9 cellular contexts compared by ENCODE assay signal in the genomic region with DNA sequence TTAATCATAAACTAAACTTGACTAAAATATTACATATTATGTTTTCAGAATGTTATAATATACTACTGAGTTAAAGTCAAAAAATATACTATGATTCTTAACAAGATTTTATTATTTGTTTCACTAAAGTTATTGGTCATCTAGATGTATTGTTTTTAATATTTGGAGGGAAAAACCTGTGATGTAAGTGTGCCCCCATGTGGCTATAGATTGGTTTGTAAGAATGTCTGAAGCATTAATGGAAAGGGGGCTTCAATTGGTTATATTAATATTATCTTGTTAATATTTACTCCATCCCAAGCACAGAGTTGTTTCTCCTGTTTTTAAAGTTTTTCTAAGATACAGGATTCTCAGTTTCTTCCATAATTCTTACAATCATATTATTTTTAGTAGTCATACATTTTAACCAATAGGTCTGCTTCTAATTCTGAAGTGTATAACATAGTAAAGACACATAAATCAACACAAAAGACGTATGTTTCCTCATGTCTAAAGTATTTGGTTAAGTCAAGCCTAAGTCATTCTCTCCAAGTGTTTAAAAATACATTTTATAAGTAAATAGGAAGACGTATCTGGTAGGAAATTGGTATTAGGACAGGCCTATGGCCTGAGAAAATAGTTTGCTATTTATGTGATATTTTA. TPM values are rescaled to one million over a fixed set of nuclear protein-coding genes. Genes with fewer than 3 reads are reported as not detected.
DNase-seq lines count a peak whose midpoint lies in the region; ATAC-seq and TF ChIP-seq lines count a peak whose summit lies in the region.
"Had no signal": no experiment of that assay in that cellular context is flagged by ENCODE, and none has a peak within 500 bp of the region (broad histone marks: within the 10 kb centered on the region; RNA-seq: fewer than 3 reads in every experiment).

No MANE protein-coding gene starts in this region.

- peak; percentile 44 for TF ChIP-seq CTCF in astrocyte of the spinal cord (IDR thresholded peaks at IDR 0.05; ENCODE audit: low read depth, low read length)
- TF ChIP-seq CTCF in mesothelial cell of epicardium (IDR thresholded peaks at IDR 0.05; ENCODE audit: unreplicated experiment), result peak; percentile 21

- no peaks in the 10 kb centered on the region for H3K27me3 Mint-ChIP-seq in mesothelial cell of epicardium (ENCODE audit: low read depth)
- H3K27me3 Mint-ChIP-seq: IgD-negative memory B cell had no signal

- H3K4me3 Mint-ChIP-seq in mesothelial cell of epicardium, result no peak overlapping the region
- H3K4me3 Mint-ChIP-seq: IgD-negative memory B cell had no signal

- in situ Hi-C loops in astrocyte of the spinal cord (cut with HindIII; ENCODE audit: low sequenced_read_pairs), result no loop called here

- peaks cover 4% of the 10 kb centered on the region for H3K4me1 Mint-ChIP-seq in mesothelial cell of epicardium

- ATAC-seq in HG03095 (IDR thresholded peaks at IDR 0.05; ENCODE audit: unreplicated experiment) (no peak), HG03378 (IDR thresholded peaks at IDR 0.05; ENCODE audit: unreplicated experiment) (no peak)

- H3K36me3 Mint-ChIP-seq in mesothelial cell of epicardium, result peaks cover 2% of the 10 kb centered on the region
- H3K36me3 Mint-ChIP-seq: IgD-negative memory B cell had no signal

- H3K9me3 Mint-ChIP-seq in mesothelial cell of epicardium, result peaks cover 9% of the 10 kb centered on the region

- no peak overlapping the region for H3K27ac Mint-ChIP-seq in mesothelial cell of epicardium
- H3K27ac Mint-ChIP-seq: IgD-negative memory B cell had no signal

- no peak overlapping the region for H3K4me3 ChIP-seq in astrocyte of the spinal cord (ENCODE audit: low read depth, low read length)

- DNase-seq in EH (ENCODE audit: low read depth), result peak; percentile 40
- peak; percentile 35 for DNase-seq in M059J (ENCODE audit: low read depth)
- peak; percentile 45 for DNase-seq in astrocyte of the spinal cord (ENCODE audit: low read depth, low spot score)
- DNase-seq in mesothelial cell of epicardium (ENCODE audit: low spot score in 2 of 2, unreplicated experiment in 2 of 2), result no peak
- DNase-seq in T-helper 2 cell, result no peak
- DNase-seq in mesenteric fat pad (ENCODE audit: low spot score), result no peak

RNA-seq across cellular contexts. Expression of a gene that starts 58.0 kb away (rescaled TPM):
- 0.12 and 1.6 TPM in 2 replicates for total RNA-seq in M059J (2014; rRNA removed; shearing (Covaris generic))
- total RNA-seq in mesothelial cell of epicardium (not detected in 3 replicates), mesenteric fat pad (not detected)

Comparison
In these comparisons a context has a peak if more than half of its experiments do, and no peak if none do; other contexts are left out.
1. DNase-seq: peak in EH (single experiment), M059J (single experiment) and astrocyte of the spinal cord (single experiment); none in mesothelial cell of epicardium (0 of 2), T-helper 2 cell (0 of 5) and mesenteric fat pad (single experiment).